20 cellular contexts compared by ENCODE assay signal in the genomic region with DNA sequence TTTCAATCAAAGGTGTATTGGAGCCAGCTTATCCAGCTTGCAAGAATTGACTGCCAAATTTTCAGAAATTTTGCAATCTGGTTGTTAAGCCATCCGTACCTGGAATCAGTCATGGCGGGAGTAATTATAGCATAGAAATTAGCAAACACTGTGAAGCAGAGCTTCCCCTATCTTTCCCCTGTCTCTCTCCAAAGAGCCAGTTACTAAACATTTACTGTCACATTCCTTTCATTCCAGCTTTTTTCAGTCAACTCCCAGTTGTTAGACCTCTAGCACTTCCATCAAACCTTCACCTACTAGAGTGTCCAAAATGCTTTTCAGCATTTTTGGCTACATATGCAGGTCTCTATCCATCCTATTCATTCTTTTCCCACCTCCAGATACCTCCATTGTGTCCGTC.
"Had no signal": no experiment of that assay in that cellular context is flagged by ENCODE, and none has a peak within 500 bp of the region (broad histone marks: within the 10 kb centered on the region; RNA-seq: fewer than 3 reads in every experiment).

No MANE protein-coding gene starts in this region.

- H3K36me3 ChIP-seq: neutrophil, stomach, thoracic aorta, transverse colon had no signal

- ATAC-seq: foreskin keratinocyte; left lobe of liver; mucosa of descending colon; naive thymus-derived CD8-positive, alpha-beta T cell; sciatic nerve had no signal

- H3K36me3 Mint-ChIP-seq: naive thymus-derived CD8-positive, alpha-beta T cell had no signal

- DNase-seq: effector CD4-positive, alpha-beta T cell; endodermal cell; erythroblast; foreskin keratinocyte; kidney glomerular epithelial cell; mammary epithelial cell; mucosa of descending colon; naive thymus-derived CD8-positive, alpha-beta T cell; posterior cingulate gyrus; stimulated activated CD4-positive, alpha-beta T cell treated with anti-CD3 and anti-CD28 coated beads, Interleukin-12 subunit alpha, Interleukin-12 subunit beta, amount 100 ng/mL, for 4 hours; stimulated activated naive CD4-positive, alpha-beta T cell; stomach; substantia nigra; transverse colon had no signal

- H3K9me3 Mint-ChIP-seq: endodermal cell had no signal

- H3K27ac ChIP-seq: coronary artery, foreskin keratinocyte, neutrophil, skin epidermis, stomach, thoracic aorta, transverse colon had no signal

- H3K9me3 ChIP-seq: mucosa of descending colon, neutrophil, stomach, thoracic aorta, transverse colon had no signal

- H3K27ac Mint-ChIP-seq: endodermal cell; naive thymus-derived CD8-positive, alpha-beta T cell had no signal

- H3K4me3 Mint-ChIP-seq: endodermal cell; naive thymus-derived CD8-positive, alpha-beta T cell had no signal

- H3K4me3 ChIP-seq: coronary artery, mucosa of descending colon, skin epidermis, stomach, thoracic aorta, transverse colon had no signal

- H3K4me1 Mint-ChIP-seq: endodermal cell; naive thymus-derived CD8-positive, alpha-beta T cell had no signal

- H3K27me3 Mint-ChIP-seq: naive thymus-derived CD8-positive, alpha-beta T cell had no signal

- H3K27me3 ChIP-seq: foreskin keratinocyte, neutrophil, stomach, transverse colon had no signal

- H3K4me1 ChIP-seq: stomach, transverse colon had no signal
